In the genomic region with DNA sequence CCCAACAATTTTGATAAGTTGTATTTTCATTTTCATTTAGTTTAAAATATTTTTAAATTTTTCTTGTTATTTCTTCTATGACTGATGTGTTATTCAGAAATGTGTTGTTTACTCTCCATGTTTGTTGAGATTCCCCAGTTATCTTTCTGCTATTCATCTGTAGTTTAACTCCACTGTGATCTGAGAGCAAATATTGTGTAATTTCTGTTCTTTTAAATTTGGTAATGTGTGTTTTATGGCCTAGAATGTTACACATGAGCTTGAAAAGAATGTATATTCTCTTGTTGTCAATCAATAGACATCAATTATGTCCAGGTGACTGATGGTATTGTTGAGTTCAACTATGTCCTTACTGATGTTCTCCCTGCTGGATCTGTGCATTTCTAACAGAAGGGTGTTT, we compare ENCODE assay signal across 29 cellular contexts.
"Had no signal": no experiment of that assay in that cellular context is flagged by ENCODE, and none has a peak within 500 bp of the region (broad histone marks: within the 10 kb centered on the region; RNA-seq: fewer than 3 reads in every experiment).

No MANE protein-coding gene starts in this region.

- DNase-seq: stimulated activated CD4-positive, alpha-beta T cell treated with anti-CD3 and anti-CD28 coated beads, Interleukin-2, amount 100 ng/mL, for 48 hours; stimulated activated CD4-positive, alpha-beta T cell treated with anti-CD3 and anti-CD28 coated beads, Interleukin-4, amount 100 ng/mL, for 1 hour; stimulated activated CD4-positive, alpha-beta T cell treated with anti-CD3 and anti-CD28 coated beads, Interleukin-4, amount 100 ng/mL, for 24 hours; stimulated activated CD4-positive, alpha-beta T cell treated with anti-CD3 and anti-CD28 coated beads, Interleukin-4, amount 100 ng/mL, for 4 hours; stimulated activated CD8-positive, alpha-beta memory T cell treated with anti-CD3 and anti-CD28 coated beads, Interleukin-4, amount 100 ng/mL, for 48 hours; stimulated activated naive B cell treated with anti-CD40 and anti-IgM and Interleukin-4, amounts not matched to agents 10 μg/mL and 1 μg/mL and 100 μg/mL, for 72 hours; stimulated activated naive CD4-positive, alpha-beta T cell; stimulated activated naive CD4-positive, alpha-beta T cell treated with Interleukin-2 at 50 U/mL for 16 hours; stimulated activated naive CD8-positive, alpha-beta T cell treated with anti-CD3 and anti-CD28 coated beads, Interleukin-15, amount 100 ng/mL, for 72 hours; stimulated activated naive CD8-positive, alpha-beta T cell treated with anti-CD3 and anti-CD28 coated beads, Interleukin-15, Interleukin-2, amounts not matched to agents 100 U/mL and 50 U/mL, for 24 hours; stomach; substantia nigra; testis; thyroid gland; tibial artery; transverse colon; trophoblast cell; upper lobe of left lung; upper lobe of right lung; uterus had no signal

- H3K4me3 Mint-ChIP-seq: stimulated activated effector memory CD8-positive, alpha-beta T cell treated with anti-CD3 and anti-CD28 coated beads, Interleukin-12 subunit alpha, Interleukin-12 subunit beta, amount 100 ng/mL, for 72 hours; stimulated activated memory B cell treated with anti-CD40 and anti-IgM and Interleukin-4, amounts not matched to agents 10 μg/mL and 1 μg/mL and 100 μg/mL, for 72 hours; stimulated activated naive B cell treated with anti-CD40 and anti-IgM and Interleukin-4, amounts not matched to agents 10 μg/mL and 1 μg/mL and 100 μg/mL, for 72 hours; stimulated activated naive CD8-positive, alpha-beta T cell treated with anti-CD3 and anti-CD28 coated beads, Interleukin-15, amount 100 ng/mL, for 72 hours; stimulated activated naive CD8-positive, alpha-beta T cell treated with anti-CD3 and anti-CD28 coated beads, Interleukin-15, Interleukin-2, amounts not matched to agents 100 ng/mL and 50 ng/mL, for 24 hours; type B pancreatic cell had no signal

- H3K4me1 ChIP-seq: suprapubic skin, testis, thyroid gland, tibial artery, tibial nerve, upper lobe of left lung, upper lobe of right lung, uterus, vagina had no signal

- H3K27me3 ChIP-seq: suprapubic skin, testis, thyroid gland, tibial artery, tibial nerve, transverse colon, upper lobe of left lung, upper lobe of right lung, uterus, vagina had no signal

- H3K27ac ChIP-seq: stomach, suprapubic skin, testis, thoracic aorta, thyroid gland, tibial artery, tibial nerve, transverse colon, upper lobe of left lung, upper lobe of right lung, uterus, vagina had no signal

- H3K4me1 Mint-ChIP-seq: stimulated activated effector memory CD8-positive, alpha-beta T cell treated with anti-CD3 and anti-CD28 coated beads, Interleukin-12 subunit alpha, Interleukin-12 subunit beta, amount 100 ng/mL, for 72 hours; stimulated activated memory B cell treated with anti-CD40 and anti-IgM and Interleukin-4, amounts not matched to agents 10 μg/mL and 1 μg/mL and 100 μg/mL, for 72 hours; stimulated activated naive B cell treated with anti-CD40 and anti-IgM and Interleukin-4, amounts not matched to agents 10 μg/mL and 1 μg/mL and 100 μg/mL, for 72 hours; stimulated activated naive CD8-positive, alpha-beta T cell treated with anti-CD3 and anti-CD28 coated beads, Interleukin-15, amount 100 ng/mL, for 72 hours had no signal

- H3K36me3 Mint-ChIP-seq: stimulated activated effector memory CD8-positive, alpha-beta T cell treated with anti-CD3 and anti-CD28 coated beads, Interleukin-12 subunit alpha, Interleukin-12 subunit beta, amount 100 ng/mL, for 72 hours; stimulated activated memory B cell treated with anti-CD40 and anti-IgM and Interleukin-4, amounts not matched to agents 10 μg/mL and 1 μg/mL and 100 μg/mL, for 72 hours; stimulated activated naive B cell treated with anti-CD40 and anti-IgM and Interleukin-4, amounts not matched to agents 10 μg/mL and 1 μg/mL and 100 μg/mL, for 72 hours; type B pancreatic cell had no signal

- H3K4me3 ChIP-seq: stomach, suprapubic skin, testis, thoracic aorta, thyroid gland, tibial artery, tibial nerve, transverse colon, upper lobe of left lung, upper lobe of right lung, uterus, vagina had no signal

- H3K27ac Mint-ChIP-seq: stimulated activated effector memory CD8-positive, alpha-beta T cell treated with anti-CD3 and anti-CD28 coated beads, Interleukin-12 subunit alpha, Interleukin-12 subunit beta, amount 100 ng/mL, for 72 hours; stimulated activated memory B cell treated with anti-CD40 and anti-IgM and Interleukin-4, amounts not matched to agents 10 μg/mL and 1 μg/mL and 100 μg/mL, for 72 hours; stimulated activated naive B cell treated with anti-CD40 and anti-IgM and Interleukin-4, amounts not matched to agents 10 μg/mL and 1 μg/mL and 100 μg/mL, for 72 hours; stimulated activated naive CD8-positive, alpha-beta T cell treated with anti-CD3 and anti-CD28 coated beads, Interleukin-15, amount 100 ng/mL, for 72 hours; stimulated activated naive CD8-positive, alpha-beta T cell treated with anti-CD3 and anti-CD28 coated beads, Interleukin-15, Interleukin-2, amounts not matched to agents 100 ng/mL and 50 ng/mL, for 24 hours; type B pancreatic cell had no signal

- H3K9me3 ChIP-seq: testis, thyroid gland had no signal

- H3K36me3 ChIP-seq: stomach, suprapubic skin, thoracic aorta, thyroid gland, tibial artery, tibial nerve, transverse colon, upper lobe of left lung, upper lobe of right lung, uterus, vagina had no signal

- FAIRE-seq: urothelium cell line had no signal

- ATAC-seq: stimulated activated effector memory CD8-positive, alpha-beta T cell treated with anti-CD3 and anti-CD28 coated beads, Interleukin-12 subunit alpha, Interleukin-12 subunit beta, amount 100 ng/mL, for 72 hours; stimulated activated memory B cell treated with anti-CD40 and anti-IgM and Interleukin-4, amounts not matched to agents 10 μg/mL and 1 μg/mL and 100 μg/mL, for 72 hours; stimulated activated naive B cell treated with anti-CD40 and anti-IgM and Interleukin-4, amounts not matched to agents 10 μg/mL and 1 μg/mL and 100 μg/mL, for 72 hours; stimulated activated naive CD8-positive, alpha-beta T cell treated with anti-CD3 and anti-CD28 coated beads, Interleukin-15, amount 100 ng/mL, for 72 hours; stimulated activated naive CD8-positive, alpha-beta T cell treated with anti-CD3 and anti-CD28 coated beads, Interleukin-15, Interleukin-2, amounts not matched to agents 100 U/mL and 50 U/mL, for 24 hours; upper lobe of right lung had no signal

- H3K27me3 Mint-ChIP-seq: stimulated activated memory B cell treated with anti-CD40 and anti-IgM and Interleukin-4, amounts not matched to agents 10 μg/mL and 1 μg/mL and 100 μg/mL, for 72 hours; stimulated activated naive B cell treated with anti-CD40 and anti-IgM and Interleukin-4, amounts not matched to agents 10 μg/mL and 1 μg/mL and 100 μg/mL, for 72 hours; type B pancreatic cell had no signal
